In the genomic region with DNA sequence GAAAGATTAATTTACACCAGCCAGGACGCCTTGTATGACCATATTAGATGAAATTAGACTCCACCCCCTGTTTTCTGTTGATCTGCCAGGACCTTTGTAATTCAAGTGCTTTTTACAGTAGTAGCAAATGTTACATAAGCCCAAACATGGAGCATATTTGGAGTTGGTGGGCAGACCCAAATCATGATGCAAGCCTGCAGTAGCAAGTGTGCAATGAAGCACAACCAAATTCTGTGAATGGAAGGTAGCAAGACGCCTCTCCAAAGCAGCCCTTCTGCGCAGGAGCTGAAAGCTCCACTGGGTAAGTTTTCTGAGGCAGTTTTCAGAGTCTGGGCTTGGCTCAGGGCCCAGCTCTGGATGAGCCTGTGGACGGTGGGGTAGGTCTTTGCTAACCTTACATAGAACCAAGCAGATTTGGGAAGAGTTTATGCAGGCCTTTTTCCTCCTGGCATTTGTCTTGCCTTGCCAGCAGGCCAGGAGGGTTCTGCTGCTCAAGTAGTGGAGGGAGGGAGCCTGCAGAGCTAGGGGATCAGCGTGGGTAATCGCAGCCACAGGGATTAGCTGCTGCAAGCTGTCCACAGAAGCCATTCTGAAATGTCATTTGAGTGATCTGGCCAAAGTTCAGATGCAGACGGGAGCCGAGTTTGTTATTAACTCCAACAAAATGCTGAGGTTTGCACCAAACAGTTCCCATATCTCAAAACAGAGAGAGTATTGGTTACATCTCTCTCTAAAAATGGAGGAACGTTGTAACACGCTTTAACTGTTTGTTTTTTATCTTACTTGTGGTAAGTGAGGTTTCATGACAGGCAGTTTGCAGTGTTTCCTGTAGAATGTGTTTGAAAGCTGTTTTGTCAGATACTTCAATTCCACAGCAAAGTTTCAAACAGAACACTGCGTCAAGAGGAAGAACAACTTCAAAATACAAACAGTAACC, we compare ENCODE assay signal across 1 cellular context.
A peak's percentile ranks its signal among the peaks of the same experiment; 100 is the strongest.
TF ChIP-seq lines count a peak whose summit lies in the region.

No MANE protein-coding gene starts in this region.

TF ChIP-seq in HepG2, 621 proteins besides CTCF, POLR2A, EP300 and RAD21 (continued from another document and continues in another):
- TF ChIP-seq, protein P1, sequence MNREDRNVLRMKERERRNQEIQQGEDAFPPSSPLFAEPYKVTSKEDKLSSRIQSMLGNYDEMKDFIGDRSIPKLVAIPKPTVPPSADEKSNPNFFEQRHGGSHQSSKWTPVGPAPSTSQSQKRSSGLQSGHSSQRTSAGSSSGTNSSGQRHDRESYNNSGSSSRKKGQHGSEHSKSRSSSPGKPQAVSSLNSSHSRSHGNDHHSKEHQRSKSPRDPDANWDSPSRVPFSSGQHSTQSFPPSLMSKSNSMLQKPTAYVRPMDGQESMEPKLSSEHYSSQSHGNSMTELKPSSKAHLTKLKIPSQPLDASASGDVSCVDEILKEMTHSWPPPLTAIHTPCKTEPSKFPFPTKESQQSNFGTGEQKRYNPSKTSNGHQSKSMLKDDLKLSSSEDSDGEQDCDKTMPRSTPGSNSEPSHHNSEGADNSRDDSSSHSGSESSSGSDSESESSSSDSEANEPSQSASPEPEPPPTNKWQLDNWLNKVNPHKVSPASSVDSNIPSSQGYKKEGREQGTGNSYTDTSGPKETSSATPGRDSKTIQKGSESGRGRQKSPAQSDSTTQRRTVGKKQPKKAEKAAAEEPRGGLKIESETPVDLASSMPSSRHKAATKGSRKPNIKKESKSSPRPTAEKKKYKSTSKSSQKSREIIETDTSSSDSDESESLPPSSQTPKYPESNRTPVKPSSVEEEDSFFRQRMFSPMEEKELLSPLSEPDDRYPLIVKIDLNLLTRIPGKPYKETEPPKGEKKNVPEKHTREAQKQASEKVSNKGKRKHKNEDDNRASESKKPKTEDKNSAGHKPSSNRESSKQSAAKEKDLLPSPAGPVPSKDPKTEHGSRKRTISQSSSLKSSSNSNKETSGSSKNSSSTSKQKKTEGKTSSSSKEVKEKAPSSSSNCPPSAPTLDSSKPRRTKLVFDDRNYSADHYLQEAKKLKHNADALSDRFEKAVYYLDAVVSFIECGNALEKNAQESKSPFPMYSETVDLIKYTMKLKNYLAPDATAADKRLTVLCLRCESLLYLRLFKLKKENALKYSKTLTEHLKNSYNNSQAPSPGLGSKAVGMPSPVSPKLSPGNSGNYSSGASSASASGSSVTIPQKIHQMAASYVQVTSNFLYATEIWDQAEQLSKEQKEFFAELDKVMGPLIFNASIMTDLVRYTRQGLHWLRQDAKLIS (CRISPR knock-in tag; IDR thresholded peaks at IDR 0.05) = no peak
- TF ChIP-seq CEBPB (IDR thresholded peaks at IDR 0.05; ENCODE audit: borderline replicate concordance, low read depth, low read length) (no peak), FOXM1 (CRISPR knock-in tag; IDR thresholded peaks at IDR 0.05) (no peak), TP53 (CRISPR knock-in tag; conservative IDR thresholded peaks at IDR 0.05) (no peak), ZNF383 (CRISPR knock-in tag; IDR thresholded peaks at IDR 0.05; ENCODE audit: borderline replicate concordance) (no peak), ASH2L (IDR thresholded peaks at IDR 0.05; ENCODE audit: insufficient read length, low read depth, low read length) (peak; percentile 89), ZNF780A (CRISPR knock-in tag; IDR thresholded peaks at IDR 0.05) (no peak), ZNF430 (CRISPR knock-in tag; IDR thresholded peaks at IDR 0.05) (no peak), ZNF484 (CRISPR knock-in tag; IDR thresholded peaks at IDR 0.05; ENCODE audit: borderline replicate concordance, low read depth) (no peak), ZNF160 (CRISPR knock-in tag; IDR thresholded peaks at IDR 0.05) (no peak), KDM5B (CRISPR knock-in tag; IDR thresholded peaks at IDR 0.05; ENCODE audit: borderline replicate concordance) (peak; percentile 43; the same call in 1 of the 2 replicates), KAT2B (IDR thresholded peaks at IDR 0.05; ENCODE audit: borderline replicate concordance, low read depth, low read length) (no peak), NFYC (CRISPR knock-in tag; IDR thresholded peaks at IDR 0.05) (no peak), ZNF737 (CRISPR knock-in tag; IDR thresholded peaks at IDR 0.05; ENCODE audit: borderline replicate concordance) (no peak), ZFYVE20 (CRISPR knock-in tag; IDR thresholded peaks at IDR 0.05; ENCODE audit: borderline replicate concordance, low read depth) (no peak), TEAD3 (CRISPR knock-in tag; optimal IDR thresholded peaks at IDR 0.05; ENCODE audit: borderline replicate concordance) (peak; percentile 34), RFX5 (IDR thresholded peaks at IDR 0.05; ENCODE audit: low read depth, low read length) (peak; percentile 50; the same call in 1 of the 2 replicates), TCF7L2 (IDR thresholded peaks at IDR 0.05; ENCODE audit: low read depth, low read length) (no peak), RELA (CRISPR knock-in tag; IDR thresholded peaks at IDR 0.05) (no peak), ZNF557 (CRISPR knock-in tag; IDR thresholded peaks at IDR 0.05) (no peak), MXI1 (IDR thresholded peaks at IDR 0.05; ENCODE audit: borderline replicate concordance, low read depth, low read length) (peak; percentile 46; the same call in 1 of the 3 replicates), SOX13 (IDR thresholded peaks at IDR 0.05) (no peak), SOX13 (CRISPR knock-in tag; conservative IDR thresholded peaks at IDR 0.05 in 1 of 2, IDR thresholded peaks at IDR 0.05 in 1 of 2) (0 out of 4 replicates have a peak, but pooled peaks of 1 of the 2 experiments have one; percentile 3), ZNF382 (CRISPR knock-in tag; IDR thresholded peaks at IDR 0.05; ENCODE audit: borderline replicate concordance) (no peak), ZNF589 (CRISPR knock-in tag; conservative IDR thresholded peaks at IDR 0.05) (no peak), NFATC3 (CRISPR knock-in tag; IDR thresholded peaks at IDR 0.05) (no peak)
- TF ChIP-seq, protein P2, sequence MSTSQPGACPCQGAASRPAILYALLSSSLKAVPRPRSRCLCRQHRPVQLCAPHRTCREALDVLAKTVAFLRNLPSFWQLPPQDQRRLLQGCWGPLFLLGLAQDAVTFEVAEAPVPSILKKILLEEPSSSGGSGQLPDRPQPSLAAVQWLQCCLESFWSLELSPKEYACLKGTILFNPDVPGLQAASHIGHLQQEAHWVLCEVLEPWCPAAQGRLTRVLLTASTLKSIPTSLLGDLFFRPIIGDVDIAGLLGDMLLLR (CRISPR knock-in tag; IDR thresholded peaks at IDR 0.05) = no peak
- TF ChIP-seq, protein P3, sequence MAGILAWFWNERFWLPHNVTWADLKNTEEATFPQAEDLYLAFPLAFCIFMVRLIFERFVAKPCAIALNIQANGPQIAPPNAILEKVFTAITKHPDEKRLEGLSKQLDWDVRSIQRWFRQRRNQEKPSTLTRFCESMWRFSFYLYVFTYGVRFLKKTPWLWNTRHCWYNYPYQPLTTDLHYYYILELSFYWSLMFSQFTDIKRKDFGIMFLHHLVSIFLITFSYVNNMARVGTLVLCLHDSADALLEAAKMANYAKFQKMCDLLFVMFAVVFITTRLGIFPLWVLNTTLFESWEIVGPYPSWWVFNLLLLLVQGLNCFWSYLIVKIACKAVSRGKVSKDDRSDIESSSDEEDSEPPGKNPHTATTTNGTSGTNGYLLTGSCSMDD (CRISPR knock-in tag; IDR thresholded peaks at IDR 0.05) = no peak
- TF ChIP-seq, protein P4, sequence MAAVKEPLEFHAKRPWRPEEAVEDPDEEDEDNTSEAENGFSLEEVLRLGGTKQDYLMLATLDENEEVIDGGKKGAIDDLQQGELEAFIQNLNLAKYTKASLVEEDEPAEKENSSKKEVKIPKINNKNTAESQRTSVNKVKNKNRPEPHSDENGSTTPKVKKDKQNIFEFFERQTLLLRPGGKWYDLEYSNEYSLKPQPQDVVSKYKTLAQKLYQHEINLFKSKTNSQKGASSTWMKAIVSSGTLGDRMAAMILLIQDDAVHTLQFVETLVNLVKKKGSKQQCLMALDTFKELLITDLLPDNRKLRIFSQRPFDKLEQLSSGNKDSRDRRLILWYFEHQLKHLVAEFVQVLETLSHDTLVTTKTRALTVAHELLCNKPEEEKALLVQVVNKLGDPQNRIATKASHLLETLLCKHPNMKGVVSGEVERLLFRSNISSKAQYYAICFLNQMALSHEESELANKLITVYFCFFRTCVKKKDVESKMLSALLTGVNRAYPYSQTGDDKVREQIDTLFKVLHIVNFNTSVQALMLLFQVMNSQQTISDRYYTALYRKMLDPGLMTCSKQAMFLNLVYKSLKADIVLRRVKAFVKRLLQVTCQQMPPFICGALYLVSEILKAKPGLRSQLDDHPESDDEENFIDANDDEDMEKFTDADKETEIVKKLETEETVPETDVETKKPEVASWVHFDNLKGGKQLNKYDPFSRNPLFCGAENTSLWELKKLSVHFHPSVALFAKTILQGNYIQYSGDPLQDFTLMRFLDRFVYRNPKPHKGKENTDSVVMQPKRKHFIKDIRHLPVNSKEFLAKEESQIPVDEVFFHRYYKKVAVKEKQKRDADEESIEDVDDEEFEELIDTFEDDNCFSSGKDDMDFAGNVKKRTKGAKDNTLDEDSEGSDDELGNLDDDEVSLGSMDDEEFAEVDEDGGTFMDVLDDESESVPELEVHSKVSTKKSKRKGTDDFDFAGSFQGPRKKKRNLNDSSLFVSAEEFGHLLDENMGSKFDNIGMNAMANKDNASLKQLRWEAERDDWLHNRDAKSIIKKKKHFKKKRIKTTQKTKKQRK (IDR thresholded peaks at IDR 0.05; ENCODE audit: low read length) = no peak
- TF ChIP-seq, protein P5, sequence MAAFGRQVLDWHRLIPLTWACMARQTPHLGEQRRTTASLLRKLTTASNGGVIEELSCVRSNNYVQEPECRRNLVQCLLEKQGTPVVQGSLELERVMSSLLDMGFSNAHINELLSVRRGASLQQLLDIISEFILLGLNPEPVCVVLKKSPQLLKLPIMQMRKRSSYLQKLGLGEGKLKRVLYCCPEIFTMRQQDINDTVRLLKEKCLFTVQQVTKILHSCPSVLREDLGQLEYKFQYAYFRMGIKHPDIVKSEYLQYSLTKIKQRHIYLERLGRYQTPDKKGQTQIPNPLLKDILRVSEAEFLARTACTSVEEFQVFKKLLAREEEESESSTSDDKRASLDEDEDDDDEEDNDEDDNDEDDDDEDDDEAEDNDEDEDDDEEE (CRISPR knock-in tag; IDR thresholded peaks at IDR 0.05) = no peak; the same call in 1 of the 2 replicates
- TF ChIP-seq, protein P6, sequence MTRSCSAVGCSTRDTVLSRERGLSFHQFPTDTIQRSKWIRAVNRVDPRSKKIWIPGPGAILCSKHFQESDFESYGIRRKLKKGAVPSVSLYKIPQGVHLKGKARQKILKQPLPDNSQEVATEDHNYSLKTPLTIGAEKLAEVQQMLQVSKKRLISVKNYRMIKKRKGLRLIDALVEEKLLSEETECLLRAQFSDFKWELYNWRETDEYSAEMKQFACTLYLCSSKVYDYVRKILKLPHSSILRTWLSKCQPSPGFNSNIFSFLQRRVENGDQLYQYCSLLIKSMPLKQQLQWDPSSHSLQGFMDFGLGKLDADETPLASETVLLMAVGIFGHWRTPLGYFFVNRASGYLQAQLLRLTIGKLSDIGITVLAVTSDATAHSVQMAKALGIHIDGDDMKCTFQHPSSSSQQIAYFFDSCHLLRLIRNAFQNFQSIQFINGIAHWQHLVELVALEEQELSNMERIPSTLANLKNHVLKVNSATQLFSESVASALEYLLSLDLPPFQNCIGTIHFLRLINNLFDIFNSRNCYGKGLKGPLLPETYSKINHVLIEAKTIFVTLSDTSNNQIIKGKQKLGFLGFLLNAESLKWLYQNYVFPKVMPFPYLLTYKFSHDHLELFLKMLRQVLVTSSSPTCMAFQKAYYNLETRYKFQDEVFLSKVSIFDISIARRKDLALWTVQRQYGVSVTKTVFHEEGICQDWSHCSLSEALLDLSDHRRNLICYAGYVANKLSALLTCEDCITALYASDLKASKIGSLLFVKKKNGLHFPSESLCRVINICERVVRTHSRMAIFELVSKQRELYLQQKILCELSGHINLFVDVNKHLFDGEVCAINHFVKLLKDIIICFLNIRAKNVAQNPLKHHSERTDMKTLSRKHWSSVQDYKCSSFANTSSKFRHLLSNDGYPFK (CRISPR knock-in tag; IDR thresholded peaks at IDR 0.05; ENCODE audit: borderline replicate concordance) = no peak
- TF ChIP-seq, protein P7, sequence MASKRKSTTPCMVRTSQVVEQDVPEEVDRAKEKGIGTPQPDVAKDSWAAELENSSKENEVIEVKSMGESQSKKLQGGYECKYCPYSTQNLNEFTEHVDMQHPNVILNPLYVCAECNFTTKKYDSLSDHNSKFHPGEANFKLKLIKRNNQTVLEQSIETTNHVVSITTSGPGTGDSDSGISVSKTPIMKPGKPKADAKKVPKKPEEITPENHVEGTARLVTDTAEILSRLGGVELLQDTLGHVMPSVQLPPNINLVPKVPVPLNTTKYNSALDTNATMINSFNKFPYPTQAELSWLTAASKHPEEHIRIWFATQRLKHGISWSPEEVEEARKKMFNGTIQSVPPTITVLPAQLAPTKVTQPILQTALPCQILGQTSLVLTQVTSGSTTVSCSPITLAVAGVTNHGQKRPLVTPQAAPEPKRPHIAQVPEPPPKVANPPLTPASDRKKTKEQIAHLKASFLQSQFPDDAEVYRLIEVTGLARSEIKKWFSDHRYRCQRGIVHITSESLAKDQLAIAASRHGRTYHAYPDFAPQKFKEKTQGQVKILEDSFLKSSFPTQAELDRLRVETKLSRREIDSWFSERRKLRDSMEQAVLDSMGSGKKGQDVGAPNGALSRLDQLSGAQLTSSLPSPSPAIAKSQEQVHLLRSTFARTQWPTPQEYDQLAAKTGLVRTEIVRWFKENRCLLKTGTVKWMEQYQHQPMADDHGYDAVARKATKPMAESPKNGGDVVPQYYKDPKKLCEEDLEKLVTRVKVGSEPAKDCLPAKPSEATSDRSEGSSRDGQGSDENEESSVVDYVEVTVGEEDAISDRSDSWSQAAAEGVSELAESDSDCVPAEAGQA (IDR thresholded peaks at IDR 0.05; ENCODE audit: low read depth) = no peak; the same call in 1 of the 2 replicates
- TF ChIP-seq, protein P7 (CRISPR knock-in tag; IDR thresholded peaks at IDR 0.05; ENCODE audit: borderline replicate concordance) = no peak
- TF ChIP-seq, protein P8, sequence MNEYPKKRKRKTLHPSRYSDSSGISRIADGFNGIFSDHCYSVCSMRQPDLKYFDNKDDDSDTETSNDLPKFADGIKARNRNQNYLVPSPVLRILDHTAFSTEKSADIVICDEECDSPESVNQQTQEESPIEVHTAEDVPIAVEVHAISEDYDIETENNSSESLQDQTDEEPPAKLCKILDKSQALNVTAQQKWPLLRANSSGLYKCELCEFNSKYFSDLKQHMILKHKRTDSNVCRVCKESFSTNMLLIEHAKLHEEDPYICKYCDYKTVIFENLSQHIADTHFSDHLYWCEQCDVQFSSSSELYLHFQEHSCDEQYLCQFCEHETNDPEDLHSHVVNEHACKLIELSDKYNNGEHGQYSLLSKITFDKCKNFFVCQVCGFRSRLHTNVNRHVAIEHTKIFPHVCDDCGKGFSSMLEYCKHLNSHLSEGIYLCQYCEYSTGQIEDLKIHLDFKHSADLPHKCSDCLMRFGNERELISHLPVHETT (CRISPR knock-in tag; conservative IDR thresholded peaks at IDR 0.05) = no peak
